24 cellular contexts compared by ENCODE assay signal in the genomic region with DNA sequence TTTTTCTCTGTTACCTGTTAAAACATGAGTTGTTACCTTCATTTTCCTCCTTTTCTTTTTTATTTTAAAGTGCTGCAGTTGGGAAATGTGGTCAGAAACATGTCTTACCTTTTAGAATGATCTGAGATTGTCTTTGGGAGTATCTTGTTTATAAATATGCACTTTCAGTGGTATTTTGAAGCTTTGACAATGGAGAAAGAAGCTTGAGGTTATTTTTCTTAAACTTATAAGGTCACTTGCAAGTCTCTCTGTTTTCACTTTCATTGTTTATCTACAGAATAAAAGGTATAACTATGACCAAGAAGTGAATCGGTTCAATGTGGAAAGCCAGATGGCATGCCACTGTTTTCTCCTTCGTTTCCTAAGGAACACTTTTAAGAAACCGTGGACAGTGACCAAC.
DNase-seq lines count a peak whose midpoint lies in the region; ATAC-seq and TF ChIP-seq lines count a peak whose summit lies in the region.
"Had no signal": no experiment of that assay in that cellular context is flagged by ENCODE, and none has a peak within 500 bp of the region (broad histone marks: within the 10 kb centered on the region; RNA-seq: fewer than 3 reads in every experiment).

No MANE protein-coding gene starts in this region.

- H3K4me1 ChIP-seq in KMS-11 (ENCODE audit: low read depth, poor library complexity, severe bottlenecking) (no peaks in the 10 kb centered on the region), spleen (peaks cover 3 to 26% (median 15%) of the 10 kb centered on the region in 6 donors)
- H3K4me1 ChIP-seq: gastrocnemius medialis, HAP-1, parathyroid adenoma had no signal

- H3K27ac ChIP-seq in KMS-11 (no peak overlapping the region), spleen (no peak overlapping the region)
- H3K27ac ChIP-seq: gastrocnemius medialis, parathyroid adenoma had no signal

- H3K27me3 ChIP-seq in KMS-11 (ENCODE audit: insufficient read depth, low read depth): no peaks in the 10 kb centered on the region
- H3K27me3 ChIP-seq in spleen (replicated peaks in 1 of 7): no peaks in the 10 kb centered on the region
- H3K27me3 ChIP-seq: gastrocnemius medialis had no signal

- no peak overlapping the region for H3K9ac ChIP-seq in KMS-11
- H3K9ac ChIP-seq: parathyroid adenoma, SK-N-SH had no signal

- no peaks in the 10 kb centered on the region for H4K20me1 ChIP-seq in KMS-11 (ENCODE audit: insufficient read depth)

- intact Hi-C loops in spleen (cut with DNase I; ENCODE audit: low total_unique reads): no loop called here

- H3K36me3 ChIP-seq in KMS-11 (ENCODE audit: insufficient read depth) (no peaks in the 10 kb centered on the region), spleen (no peaks in the 10 kb centered on the region)
- H3K36me3 ChIP-seq: gastrocnemius medialis, HAP-1 had no signal

- H3K4me2 ChIP-seq in KMS-11: peak overlapping the region; percentile 23; the same call in 1 of the 2 replicates
- H3K4me2 ChIP-seq: SK-N-SH had no signal

- no peak for DNase-seq in spleen
- DNase-seq: activated CD4-positive, CD25-positive, alpha-beta regulatory T cell; activated T-cell treated with anti-CD3 and anti-CD28 coated beads, Interleukin-2, amount 50 U/mL, for 4 hours; CD4-positive, alpha-beta memory T cell; effector CD8-positive, alpha-beta T cell; gastrocnemius medialis; kidney glomerular epithelial cell; MV-4-11; NCI-H510A treated with DMSO at 0.1 percent for 48 hours; SK-N-SH; stimulated activated naive B cell treated with anti-CD40 and anti-IgM and Interleukin-4, amounts not matched to agents 10 μg/mL and 1 μg/mL and 100 μg/mL, for 72 hours had no signal

- TF ChIP-seq CTCF in KMS-11 (conservative IDR thresholded peaks at IDR 0.05; ENCODE audit: low read depth, low read length): no peak
- TF ChIP-seq CTCF in spleen (IDR thresholded peaks at IDR 0.05 in 8 of 11, conservative IDR thresholded peaks at IDR 0.05 in 3 of 11): no peak

- H2AFZ ChIP-seq in KMS-11 (ENCODE audit: low read depth): no peak overlapping the region
- H2AFZ ChIP-seq: parathyroid adenoma had no signal

- no peaks in the 10 kb centered on the region for H3K9me3 ChIP-seq in spleen
- H3K9me3 ChIP-seq: gastrocnemius medialis, HAP-1, SK-N-SH had no signal

- TF ChIP-seq POLR2A in spleen (IDR thresholded peaks at IDR 0.05): no peak

- no peaks in the 10 kb centered on the region for H3K79me2 ChIP-seq in KMS-11 (ENCODE audit: insufficient read depth, low read depth)
- H3K79me2 ChIP-seq: parathyroid adenoma had no signal

- ATAC-seq in GM18519 (IDR thresholded peaks at IDR 0.05; ENCODE audit: low FRiP score, unreplicated experiment): peak; percentile 35
- ATAC-seq in GM21360 (IDR thresholded peaks at IDR 0.05; ENCODE audit: unreplicated experiment): peak; percentile 41
- ATAC-seq in HG02885 (IDR thresholded peaks at IDR 0.05; ENCODE audit: poor library complexity, unreplicated experiment): peak; percentile 44
- no peak for ATAC-seq in GM21447 (IDR thresholded peaks at IDR 0.05; ENCODE audit: unreplicated experiment)
- ATAC-seq in HG03159 (IDR thresholded peaks at IDR 0.05; ENCODE audit: unreplicated experiment): no peak
- no peak for ATAC-seq in HG02678 (IDR thresholded peaks at IDR 0.05; ENCODE audit: unreplicated experiment)
- ATAC-seq: activated naive CD4-positive, alpha-beta T cell treated with anti-CD3 and anti-CD28 coated beads, Interleukin-2, amount 50 U/mL, for 72 hours; activated T-cell treated with anti-CD3 and anti-CD28 coated beads, Interleukin-2, amount 50 U/mL, for 4 hours; esophagus mucosa; gastrocnemius medialis; natural killer cell treated with Interleukin-12 subunit alpha and Interleukin-12 subunit beta and Interleukin-15 and Interleukin-18, amount 100 ng/mL, for 72 hours; sciatic nerve; stimulated activated naive B cell treated with anti-CD40 and anti-IgM and Interleukin-4, amounts not matched to agents 10 μg/mL and 1 μg/mL and 100 μg/mL, for 72 hours had no signal

- H3K4me3 ChIP-seq in KMS-11 (IDR thresholded peaks at IDR 0.05; ENCODE audit: insufficient read depth, low read depth, low read length) (no peak overlapping the region), spleen (no peak overlapping the region)
- H3K4me3 ChIP-seq: gastrocnemius medialis, HAP-1 had no signal

- 83 to 94% (median 86%) methylated on average over 3 of the region's 3 CpGs for WGBS in spleen, 5 donors

Comparison
In these comparisons a context has a peak if more than half of its experiments do, and no peak if none do; other contexts are left out.
1. ATAC-seq: peak in GM18519 (single experiment), GM21360 (single experiment) and HG02885 (single experiment); none in GM21447 (single experiment), HG03159 (single experiment) and HG02678 (single experiment).